Comparison of ENCODE assay signal across 16 cellular contexts in the genomic region with DNA sequence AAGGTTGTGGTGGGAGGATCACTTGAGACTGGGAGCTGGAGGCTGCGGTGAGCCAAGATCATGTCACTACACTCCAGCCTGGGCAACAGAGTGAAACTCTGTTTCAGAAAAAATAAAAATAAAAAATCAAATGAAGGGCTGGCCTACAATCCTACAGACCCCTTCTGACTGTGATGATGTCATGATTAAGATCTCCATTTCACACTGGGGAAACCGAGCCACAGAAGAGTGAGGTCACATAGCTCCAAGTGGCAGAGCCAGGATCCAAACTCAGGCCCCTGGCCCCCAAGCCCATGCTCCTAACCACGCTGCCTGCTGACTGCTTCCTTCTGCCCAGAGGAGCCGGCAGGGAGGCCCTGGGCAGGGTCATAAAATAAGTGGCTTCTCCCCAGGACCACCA.
DNase-seq lines count a peak whose midpoint lies in the region; ATAC-seq and TF ChIP-seq lines count a peak whose summit lies in the region.
"Had no signal": no experiment of that assay in that cellular context is flagged by ENCODE, and none has a peak within 500 bp of the region (broad histone marks: within the 10 kb centered on the region; RNA-seq: fewer than 3 reads in every experiment).

No MANE protein-coding gene starts in this region.

- ATAC-seq in upper lobe of right lung, result no peak
- ATAC-seq in HG02623 (IDR thresholded peaks at IDR 0.05; ENCODE audit: unreplicated experiment), result no peak
- ATAC-seq: GM23338, HCT116 had no signal

- DNase-seq in upper lobe of right lung (peak; percentile 19), GF-D8 (lab: John Stamatoyannopoulos, UW) (no peak)
- DNase-seq in activated CD4-positive, alpha-beta T cell treated with anti-CD3 and anti-CD28 coated beads, Interleukin-2, amount 10 ng/mL, durations not matched to agents 7 days and 5 days, result no peak
- DNase-seq: C1 segment of cervical spinal cord; Calu3; CD4-positive, alpha-beta memory T cell; COR-L47; DMS53; DMS79 treated with DMSO at 0.1 percent for 48 hours; H9; HFFc6 had no signal

- H3K27ac ChIP-seq in HEK293 (ENCODE audit: extremely low read depth, low read depth, low read length) (no peak overlapping the region), upper lobe of right lung (no peak overlapping the region)

- H3K4me3 Mint-ChIP-seq in nephron, result no peak overlapping the region
- no peak overlapping the region for H3K4me3 Mint-ChIP-seq in activated CD4-positive, alpha-beta T cell treated with anti-CD3 and anti-CD28 coated beads, Interleukin-2, amount 10 ng/mL, durations not matched to agents 7 days and 5 days
- H3K4me3 Mint-ChIP-seq: CD4-positive, alpha-beta memory T cell; GM23338; H9; HFFc6 had no signal

- TF ChIP-seq CTCF in HEK293 (tag by site-specific recombination; IDR thresholded peaks at IDR 0.05), result no peak
- no peak for TF ChIP-seq CTCF in nephron (IDR thresholded peaks at IDR 0.05; ENCODE audit: unreplicated experiment in 3 of 3)
- no peak for TF ChIP-seq CTCF in upper lobe of right lung (IDR thresholded peaks at IDR 0.05)

- H3K27me3 ChIP-seq in upper lobe of right lung, result no peaks in the 10 kb centered on the region

- POLR2A ChIA-PET in HEK293 (lab: Yijun Ruan, JAX), result no interaction called here
- POLR2A ChIA-PET in activated CD4-positive, alpha-beta T cell treated with anti-CD3 and anti-CD28 coated beads, Interleukin-2, amount 10 ng/mL, durations not matched to agents 7 days and 5 days (lab: Charles Lee), result no interaction called here

- H3K9me3 ChIP-seq in HEK293 (ENCODE audit: control insufficient read depth, insufficient read depth, low read depth, low read length) (no peaks in the 10 kb centered on the region), upper lobe of right lung (no peaks in the 10 kb centered on the region)

- intact Hi-C loops in upper lobe of right lung (cut with DNase I), result no loop called here

- H3K4me3 ChIP-seq in HEK293 (ENCODE audit: low read depth, low read length) (no peak overlapping the region), upper lobe of right lung (no peak overlapping the region)
- H3K4me3 ChIP-seq: GM23338 had no signal

- H3K4me1 Mint-ChIP-seq in nephron, result peaks cover 39% of the 10 kb centered on the region
- H3K4me1 Mint-ChIP-seq in activated CD4-positive, alpha-beta T cell treated with anti-CD3 and anti-CD28 coated beads, Interleukin-2, amount 10 ng/mL, durations not matched to agents 7 days and 5 days, result no peaks in the 10 kb centered on the region
- H3K4me1 Mint-ChIP-seq: CD4-positive, alpha-beta memory T cell had no signal

- CTCF ChIA-PET in HEK293 (lab: Yijun Ruan, JAX), result interaction anchor here (0.8 kb wide), 1 partner anchor 227 kb away, joined by 4 read pairs; no protein-coding TSS in a partner anchor
- CTCF ChIA-PET in activated CD4-positive, alpha-beta T cell treated with anti-CD3 and anti-CD28 coated beads, Interleukin-2, amount 10 ng/mL, durations not matched to agents 7 days and 5 days (lab: Charles Lee), result no interaction called here

- no peaks in the 10 kb centered on the region for H3K9me3 Mint-ChIP-seq in nephron
- H3K9me3 Mint-ChIP-seq in activated CD4-positive, alpha-beta T cell treated with anti-CD3 and anti-CD28 coated beads, Interleukin-2, amount 10 ng/mL, durations not matched to agents 7 days and 5 days, result no peaks in the 10 kb centered on the region
- H3K9me3 Mint-ChIP-seq: CD4-positive, alpha-beta memory T cell; GM23338; H9; HFFc6 had no signal

- H3K27me3 Mint-ChIP-seq in nephron (ENCODE audit: low read depth), result peaks cover 11% of the 10 kb centered on the region
- no peaks in the 10 kb centered on the region for H3K27me3 Mint-ChIP-seq in activated CD4-positive, alpha-beta T cell treated with anti-CD3 and anti-CD28 coated beads, Interleukin-2, amount 10 ng/mL, durations not matched to agents 7 days and 5 days

- no peaks in the 10 kb centered on the region for H3K36me3 Mint-ChIP-seq in nephron (ENCODE audit: low read depth)
- no peaks in the 10 kb centered on the region for H3K36me3 Mint-ChIP-seq in activated CD4-positive, alpha-beta T cell treated with anti-CD3 and anti-CD28 coated beads, Interleukin-2, amount 10 ng/mL, durations not matched to agents 7 days and 5 days (ENCODE audit: low read depth)
- H3K36me3 Mint-ChIP-seq: CD4-positive, alpha-beta memory T cell had no signal

- H3K4me1 ChIP-seq in HEK293 (ENCODE audit: control insufficient read depth, insufficient read depth, low read length), result peaks cover 2% of the 10 kb centered on the region; the same call in 1 of the 2 replicates
- no peaks in the 10 kb centered on the region for H3K4me1 ChIP-seq in upper lobe of right lung

- peak overlapping the region in 2 of 3 experiments; percentile 81 to 91 for H3K27ac Mint-ChIP-seq in nephron
- H3K27ac Mint-ChIP-seq in activated CD4-positive, alpha-beta T cell treated with anti-CD3 and anti-CD28 coated beads, Interleukin-2, amount 10 ng/mL, durations not matched to agents 7 days and 5 days, result no peak overlapping the region
- H3K27ac Mint-ChIP-seq: CD4-positive, alpha-beta memory T cell; GM23338; H9 had no signal

- H3K36me3 ChIP-seq in HEK293 (ENCODE audit: control insufficient read depth in 2 of 2, insufficient read depth in 1 of 2, low read length in 2 of 2) (no peaks in the 10 kb centered on the region), upper lobe of right lung (no peaks in the 10 kb centered on the region)

TF ChIP-seq in HEK293, 187 proteins besides CTCF, POLR2A, EP300 and RAD21 (continues in another document):
- TF ChIP-seq REST (tag by site-specific recombination; IDR thresholded peaks at IDR 0.05) (no peak), ZNF560 (tag by site-specific recombination; IDR thresholded peaks at IDR 0.05; ENCODE audit: borderline replicate concordance) (no peak)
- TF ChIP-seq, protein P1, sequence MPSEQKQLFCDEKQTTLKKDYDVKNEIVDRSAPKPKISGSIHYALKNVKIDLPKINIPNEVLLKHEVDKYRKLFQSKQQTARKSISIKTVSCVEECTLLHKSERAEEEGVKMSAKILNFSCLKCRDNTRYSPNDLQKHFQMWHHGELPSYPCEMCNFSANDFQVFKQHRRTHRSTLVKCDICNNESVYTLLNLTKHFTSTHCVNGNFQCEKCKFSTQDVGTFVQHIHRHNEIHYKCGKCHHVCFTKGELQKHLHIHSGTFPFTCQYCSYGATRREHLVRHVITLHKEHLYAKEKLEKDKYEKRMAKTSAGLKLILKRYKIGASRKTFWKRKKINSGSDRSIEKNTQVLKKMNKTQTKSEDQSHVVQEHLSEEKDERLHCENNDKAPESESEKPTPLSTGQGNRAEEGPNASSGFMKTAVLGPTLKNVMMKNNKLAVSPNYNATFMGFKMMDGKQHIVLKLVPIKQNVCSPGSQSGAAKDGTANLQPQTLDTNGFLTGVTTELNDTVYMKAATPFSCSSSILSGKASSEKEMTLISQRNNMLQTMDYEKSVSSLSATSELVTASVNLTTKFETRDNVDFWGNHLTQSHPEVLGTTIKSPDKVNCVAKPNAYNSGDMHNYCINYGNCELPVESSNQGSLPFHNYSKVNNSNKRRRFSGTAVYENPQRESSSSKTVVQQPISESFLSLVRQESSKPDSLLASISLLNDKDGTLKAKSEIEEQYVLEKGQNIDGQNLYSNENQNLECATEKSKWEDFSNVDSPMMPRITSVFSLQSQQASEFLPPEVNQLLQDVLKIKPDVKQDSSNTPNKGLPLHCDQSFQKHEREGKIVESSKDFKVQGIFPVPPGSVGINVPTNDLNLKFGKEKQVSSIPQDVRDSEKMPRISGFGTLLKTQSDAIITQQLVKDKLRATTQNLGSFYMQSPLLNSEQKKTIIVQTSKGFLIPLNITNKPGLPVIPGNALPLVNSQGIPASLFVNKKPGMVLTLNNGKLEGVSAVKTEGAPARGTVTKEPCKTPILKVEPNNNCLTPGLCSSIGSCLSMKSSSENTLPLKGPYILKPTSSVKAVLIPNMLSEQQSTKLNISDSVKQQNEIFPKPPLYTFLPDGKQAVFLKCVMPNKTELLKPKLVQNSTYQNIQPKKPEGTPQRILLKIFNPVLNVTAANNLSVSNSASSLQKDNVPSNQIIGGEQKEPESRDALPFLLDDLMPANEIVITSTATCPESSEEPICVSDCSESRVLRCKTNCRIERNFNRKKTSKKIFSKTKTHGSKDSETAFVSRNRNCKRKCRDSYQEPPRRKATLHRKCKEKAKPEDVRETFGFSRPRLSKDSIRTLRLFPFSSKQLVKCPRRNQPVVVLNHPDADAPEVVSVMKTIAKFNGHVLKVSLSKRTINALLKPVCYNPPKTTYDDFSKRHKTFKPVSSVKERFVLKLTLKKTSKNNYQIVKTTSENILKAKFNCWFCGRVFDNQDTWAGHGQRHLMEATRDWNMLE (tag by site-specific recombination; conservative IDR thresholded peaks at IDR 0.05; ENCODE audit: low read depth), result no peak
